ENCODE assay signal across 28 cellular contexts in the genomic region with DNA sequence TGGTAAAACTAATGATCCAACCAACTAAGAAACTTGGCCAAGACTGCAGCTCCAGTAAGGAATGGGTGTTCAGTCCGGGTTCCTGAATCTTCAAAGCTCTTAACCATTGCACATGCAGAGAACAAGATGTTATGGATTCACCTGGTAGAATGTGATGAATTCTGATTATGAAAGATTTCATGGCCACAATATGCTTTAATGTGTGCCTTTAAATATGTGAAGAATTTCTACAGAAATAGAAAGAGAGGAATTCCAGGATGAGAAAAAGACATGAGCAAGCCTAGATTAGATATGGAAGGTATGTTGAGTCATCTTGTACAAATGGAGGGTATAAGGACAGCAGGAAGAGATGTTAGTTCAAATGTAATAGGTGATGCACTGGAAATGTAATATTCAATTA.
"Had no signal": no experiment of that assay in that cellular context is flagged by ENCODE, and none has a peak within 500 bp of the region (broad histone marks: within the 10 kb centered on the region; RNA-seq: fewer than 3 reads in every experiment).

No MANE protein-coding gene starts in this region.

- H3K4me1 Mint-ChIP-seq: activated CD4-positive, alpha-beta T cell treated with anti-CD3 and anti-CD28 coated beads for 36 hours; activated CD4-positive, alpha-beta T cell treated with anti-CD3 and anti-CD28 coated beads, Interleukin-2, amount 10 ng/mL, durations not matched to agents 24 days and 14 days; activated CD8-positive, alpha-beta memory T cell treated with anti-CD3 and anti-CD28 coated beads, Interleukin-2, amount 10 ng/mL, durations not matched to agents 7 days and 5 days; activated naive CD4-positive, alpha-beta T cell treated with anti-CD3 and anti-CD28 coated beads, Interleukin-2, amount 50 U/mL, for 24 hours; activated naive CD8-positive, alpha-beta T cell treated with anti-CD3 and anti-CD28 coated beads for 36 hours; activated naive CD8-positive, alpha-beta T cell treated with anti-CD3 and anti-CD28 coated beads, Interleukin-2, amount 50 U/mL, for 24 hours; endodermal cell had no signal

- H3K36me3 ChIP-seq: adrenal gland, colonic mucosa, gastroesophageal sphincter, heart right ventricle had no signal

- H3K4me1 ChIP-seq: adrenal gland, body of pancreas, colonic mucosa, gastroesophageal sphincter, heart right ventricle had no signal

- ATAC-seq: activated CD4-positive, alpha-beta T cell treated with anti-CD3 and anti-CD28 coated beads for 36 hours; activated CD8-positive, alpha-beta memory T cell treated with anti-CD3 and anti-CD28 coated beads, Interleukin-2, amount 10 ng/mL, durations not matched to agents 7 days and 5 days; activated CD8-positive, alpha-beta T cell treated with anti-CD3 and anti-CD28 coated beads, Interleukin-2, amount 10 ng/mL, durations not matched to agents 7 days and 5 days; activated naive CD8-positive, alpha-beta T cell treated with anti-CD3 and anti-CD28 coated beads, Interleukin-2, amount 50 U/mL, for 24 hours; body of pancreas; esophagus mucosa; gastroesophageal sphincter; heart right ventricle had no signal

- H3K9me3 ChIP-seq: adrenal gland, body of pancreas, colonic mucosa, gastroesophageal sphincter had no signal

- H3K4me3 Mint-ChIP-seq: activated CD4-positive, alpha-beta memory T cell treated with anti-CD3 and anti-CD28 coated beads for 36 hours; activated CD4-positive, alpha-beta T cell treated with anti-CD3 and anti-CD28 coated beads for 36 hours; activated CD4-positive, alpha-beta T cell treated with anti-CD3 and anti-CD28 coated beads, Interleukin-2, amount 10 ng/mL, durations not matched to agents 24 days and 14 days; activated CD8-positive, alpha-beta memory T cell treated with anti-CD3 and anti-CD28 coated beads, Interleukin-2, amount 10 ng/mL, durations not matched to agents 7 days and 5 days; activated CD8-positive, alpha-beta T cell treated with anti-CD3 and anti-CD28 coated beads, Interleukin-2, amount 10 ng/mL, durations not matched to agents 7 days and 5 days; activated naive CD4-positive, alpha-beta T cell treated with anti-CD3 and anti-CD28 coated beads for 36 hours; activated naive CD4-positive, alpha-beta T cell treated with anti-CD3 and anti-CD28 coated beads, Interleukin-2, amount 50 U/mL, for 24 hours; activated naive CD8-positive, alpha-beta T cell treated with anti-CD3 and anti-CD28 coated beads for 36 hours; activated naive CD8-positive, alpha-beta T cell treated with anti-CD3 and anti-CD28 coated beads, Interleukin-2, amount 50 U/mL, for 24 hours; activated T-helper 1 cell treated with anti-CD3 and anti-CD28 coated beads, Interleukin-12 subunit alpha, Interleukin-12 subunit beta, Interleukin-2, Interleukin-4 antibody, amounts not matched to agents 30 ng/mL and 10 ng/mL and 1 ng/mL, durations not matched to agents 14 hours and 24 hours and 36 hours; endodermal cell had no signal

- H3K27me3 ChIP-seq: adrenal gland, body of pancreas, colonic mucosa, gastroesophageal sphincter, heart right ventricle had no signal

- H3K27ac Mint-ChIP-seq: activated CD4-positive, alpha-beta memory T cell treated with anti-CD3 and anti-CD28 coated beads for 36 hours; activated CD4-positive, alpha-beta T cell treated with anti-CD3 and anti-CD28 coated beads for 36 hours; activated CD4-positive, alpha-beta T cell treated with anti-CD3 and anti-CD28 coated beads, Interleukin-2, amount 10 ng/mL, durations not matched to agents 24 days and 14 days; activated CD8-positive, alpha-beta memory T cell treated with anti-CD3 and anti-CD28 coated beads, Interleukin-2, amount 10 ng/mL, durations not matched to agents 7 days and 5 days; activated CD8-positive, alpha-beta T cell treated with anti-CD3 and anti-CD28 coated beads, Interleukin-2, amount 10 ng/mL, durations not matched to agents 7 days and 5 days; activated naive CD4-positive, alpha-beta T cell treated with anti-CD3 and anti-CD28 coated beads for 36 hours; activated naive CD4-positive, alpha-beta T cell treated with anti-CD3 and anti-CD28 coated beads, Interleukin-2, amount 50 U/mL, for 24 hours; activated naive CD8-positive, alpha-beta T cell treated with anti-CD3 and anti-CD28 coated beads for 36 hours; activated naive CD8-positive, alpha-beta T cell treated with anti-CD3 and anti-CD28 coated beads, Interleukin-2, amount 50 U/mL, for 24 hours; activated T-helper 1 cell treated with anti-CD3 and anti-CD28 coated beads, Interleukin-12 subunit alpha, Interleukin-12 subunit beta, Interleukin-2, Interleukin-4 antibody, amounts not matched to agents 30 ng/mL and 10 ng/mL and 1 ng/mL, durations not matched to agents 14 hours and 24 hours and 36 hours; activated T-helper 2 cell treated with anti-CD3 and anti-CD28 coated beads, Interferon-gamma antibody, Interleukin-2, Interleukin-4, amounts not matched to agents 10 μg/mL and 5 μg/mL and 100 μg/mL, durations not matched to agents 14 hours and 24 hours and 36 hours; endodermal cell had no signal

- DNase-seq: activated CD4-positive, alpha-beta memory T cell treated with anti-CD3 and anti-CD28 coated beads for 36 hours; activated CD4-positive, alpha-beta T cell treated with anti-CD3 and anti-CD28 coated beads for 36 hours; activated CD4-positive, alpha-beta T cell treated with anti-CD3 and anti-CD28 coated beads, Interleukin-2, amount 10 ng/mL, durations not matched to agents 24 days and 14 days; activated CD4-positive, CD25-positive, alpha-beta regulatory T cell; activated CD4-positive, CD25-positive, alpha-beta regulatory T cell treated with anti-CD3 and anti-CD28 coated beads, Interleukin-2, amount 50 U/mL, for 72 hours; activated CD8-positive, alpha-beta memory T cell treated with anti-CD3 and anti-CD28 coated beads, Interleukin-2, amount 10 ng/mL, durations not matched to agents 7 days and 5 days; activated CD8-positive, alpha-beta memory T cell treated with anti-CD3 and anti-CD28 coated beads, Interleukin-2, amount 50 U/mL, for 4 hours; activated CD8-positive, alpha-beta T cell treated with anti-CD3 and anti-CD28 coated beads, Interleukin-2, amount 10 ng/mL, durations not matched to agents 7 days and 5 days; activated effector memory CD4-positive, alpha-beta T cell treated with anti-CD3 and anti-CD28 coated beads, Interleukin-2, amount 50 U/mL, for 16 hours; activated naive CD4-positive, alpha-beta T cell treated with anti-CD3 and anti-CD28 coated beads for 36 hours; activated naive CD8-positive, alpha-beta T cell treated with anti-CD3 and anti-CD28 coated beads for 36 hours; activated naive CD8-positive, alpha-beta T cell treated with anti-CD3 and anti-CD28 coated beads, Interleukin-2, amount 50 U/mL, for 24 hours; activated T-cell treated with anti-CD3 and anti-CD28 coated beads, Interleukin-2, amount 50 U/mL, for 1 hour; activated T-cell treated with anti-CD3 and anti-CD28 coated beads, Interleukin-2, amount 50 U/mL, for 48 hours; adrenal gland; body of pancreas; caudate nucleus; colonic mucosa; effector memory CD4-positive, alpha-beta T cell; endodermal cell; foreskin melanocyte; heart right ventricle; T-helper 2 cell had no signal

- H3K4me3 ChIP-seq: adrenal gland, body of pancreas, colonic mucosa, gastroesophageal sphincter, heart right ventricle had no signal

- H3K27me3 Mint-ChIP-seq: activated CD4-positive, alpha-beta memory T cell treated with anti-CD3 and anti-CD28 coated beads for 36 hours; activated CD4-positive, alpha-beta T cell treated with anti-CD3 and anti-CD28 coated beads for 36 hours; activated CD4-positive, alpha-beta T cell treated with anti-CD3 and anti-CD28 coated beads, Interleukin-2, amount 10 ng/mL, durations not matched to agents 24 days and 14 days; activated CD8-positive, alpha-beta memory T cell treated with anti-CD3 and anti-CD28 coated beads, Interleukin-2, amount 10 ng/mL, durations not matched to agents 7 days and 5 days; activated naive CD4-positive, alpha-beta T cell treated with anti-CD3 and anti-CD28 coated beads, Interleukin-2, amount 50 U/mL, for 24 hours; activated naive CD8-positive, alpha-beta T cell treated with anti-CD3 and anti-CD28 coated beads for 36 hours; activated naive CD8-positive, alpha-beta T cell treated with anti-CD3 and anti-CD28 coated beads, Interleukin-2, amount 50 U/mL, for 24 hours had no signal

- H3K27ac ChIP-seq: adrenal gland, body of pancreas, colonic mucosa, gastroesophageal sphincter, heart right ventricle had no signal

- H3K36me3 Mint-ChIP-seq: activated CD4-positive, alpha-beta memory T cell treated with anti-CD3 and anti-CD28 coated beads for 36 hours; activated CD8-positive, alpha-beta memory T cell treated with anti-CD3 and anti-CD28 coated beads, Interleukin-2, amount 10 ng/mL, durations not matched to agents 7 days and 5 days; activated naive CD4-positive, alpha-beta T cell treated with anti-CD3 and anti-CD28 coated beads, Interleukin-2, amount 50 U/mL, for 24 hours; activated naive CD8-positive, alpha-beta T cell treated with anti-CD3 and anti-CD28 coated beads for 36 hours had no signal

- H3K9me3 Mint-ChIP-seq: activated naive CD4-positive, alpha-beta T cell treated with anti-CD3 and anti-CD28 coated beads, Interleukin-2, amount 50 U/mL, for 24 hours had no signal
